In the genomic region with DNA sequence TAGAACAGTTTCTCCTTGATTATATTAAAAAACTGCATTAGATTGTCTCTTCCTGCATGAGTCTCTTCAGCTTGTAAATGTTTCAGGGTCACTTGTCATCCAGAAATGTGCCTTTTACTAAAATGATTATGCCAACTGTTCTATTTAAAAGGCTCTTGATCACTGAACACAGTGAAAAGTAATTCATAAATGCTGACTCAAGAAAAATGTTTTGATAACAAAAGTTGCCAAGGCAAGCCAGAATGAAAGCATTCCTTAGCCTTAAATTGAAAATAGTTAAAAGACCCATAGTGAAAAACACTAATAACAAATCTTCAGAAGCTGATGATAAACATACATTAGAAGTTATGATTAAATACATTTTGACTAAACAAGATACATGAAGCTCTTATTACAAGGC, we compare ENCODE assay signal across 28 cellular contexts.
"Had no signal": no experiment of that assay in that cellular context is flagged by ENCODE, and none has a peak within 500 bp of the region (broad histone marks: within the 10 kb centered on the region; RNA-seq: fewer than 3 reads in every experiment).

No MANE protein-coding gene starts in this region.

- H3K79me2 ChIP-seq: parathyroid adenoma had no signal

- ATAC-seq: natural killer cell; psoas muscle; right cardiac atrium; sciatic nerve; stimulated activated memory B cell treated with anti-CD40 and anti-IgM and Interleukin-4, amounts not matched to agents 10 μg/mL and 1 μg/mL and 100 μg/mL, for 72 hours; stimulated activated naive CD8-positive, alpha-beta T cell treated with anti-CD3 and anti-CD28 coated beads, Interleukin-15, amount 100 ng/mL, for 72 hours; stimulated activated naive CD8-positive, alpha-beta T cell treated with anti-CD3 and anti-CD28 coated beads, Interleukin-15, Interleukin-2, amounts not matched to agents 100 U/mL and 50 U/mL, for 24 hours; upper lobe of right lung had no signal

- H3K4me2 ChIP-seq: neural progenitor cell, smooth muscle cell had no signal

- H3K9me3 ChIP-seq: ovary, psoas muscle, suprapubic skin, testis, tibial artery, transverse colon, upper lobe of right lung, uterus had no signal

- H3K36me3 ChIP-seq: neural progenitor cell, ovary, spleen, suprapubic skin, tibial artery, transverse colon, upper lobe of right lung, uterus had no signal

- H3K4me3 ChIP-seq: neural progenitor cell, ovary, psoas muscle, skin epidermis, smooth muscle cell, spleen, suprapubic skin, testis, tibial artery, transverse colon, upper lobe of right lung, uterus had no signal

- H3K4me1 ChIP-seq: neural progenitor cell, parathyroid adenoma, psoas muscle, spleen, suprapubic skin, testis, transverse colon, upper lobe of right lung, uterus had no signal

- H2AFZ ChIP-seq: neural progenitor cell, parathyroid adenoma had no signal

- H3K9ac ChIP-seq: neural progenitor cell, parathyroid adenoma had no signal

- H3K27ac ChIP-seq: neural progenitor cell, ovary, parathyroid adenoma, psoas muscle, skin epidermis, spleen, suprapubic skin, testis, tibial artery, transverse colon, upper lobe of right lung, uterus had no signal

- DNase-seq: natural killer cell; occipital lobe; ovary; posterior cingulate gyrus; psoas muscle; right cardiac atrium; spleen; stimulated activated CD4-positive, alpha-beta T cell treated with anti-CD3 and anti-CD28 coated beads, Interleukin-12 subunit alpha, Interleukin-12 subunit beta, amount 100 ng/mL, for 4 hours; stimulated activated CD4-positive, alpha-beta T cell treated with anti-CD3 and anti-CD28 coated beads, Interleukin-1b, Interleukin-23, amount 100 ng/mL, for 48 hours; stimulated activated CD4-positive, alpha-beta T cell treated with anti-CD3 and anti-CD28 coated beads, Interleukin-4, amount 100 ng/mL, for 1 hour; stimulated activated CD4-positive, alpha-beta T cell treated with anti-CD3 and anti-CD28 coated beads, Interleukin-4, amount 100 ng/mL, for 4 hours; stimulated activated CD8-positive, alpha-beta memory T cell treated with anti-CD3 and anti-CD28 coated beads, Interleukin-4, amount 100 ng/mL, for 48 hours; stimulated activated naive CD4-positive, alpha-beta T cell; stimulated activated naive CD8-positive, alpha-beta T cell treated with anti-CD3 and anti-CD28 coated beads, Interleukin-15, amount 100 ng/mL, for 72 hours; stimulated activated naive CD8-positive, alpha-beta T cell treated with anti-CD3 and anti-CD28 coated beads, Interleukin-15, Interleukin-2, amounts not matched to agents 100 U/mL and 50 U/mL, for 24 hours; substantia nigra; testis; tibial artery; transverse colon; upper lobe of right lung; uterus had no signal

- H3K27me3 ChIP-seq: neural progenitor cell, ovary, spleen, suprapubic skin, testis, tibial artery, transverse colon, upper lobe of right lung, uterus had no signal
